Comparison of ENCODE assay signal across 1 cellular context in genomic region chr4:83548151-83548905, GRCh38.
TF ChIP-seq lines count a peak whose summit lies in the region.

No MANE protein-coding gene starts in this region.

TF ChIP-seq in K562, 482 proteins besides CTCF, POLR2A, EP300 and RAD21 (continued from another document and continues in another):
- no peak for TF ChIP-seq BRF1 (IDR thresholded peaks at IDR 0.05; ENCODE audit: borderline replicate concordance, extremely low read depth, insufficient read length)
- TF ChIP-seq RBM25 (IDR thresholded peaks at IDR 0.05; ENCODE audit: low read depth, low read length, severe bottlenecking) = no peak
- no peak for TF ChIP-seq CHD4 (IDR thresholded peaks at IDR 0.05; ENCODE audit: insufficient read depth, insufficient replicate concordance, low read depth, low read length, poor library complexity, severe bottlenecking)
- TF ChIP-seq CHCHD3 (CRISPR knock-in tag; IDR thresholded peaks at IDR 0.05) = no peak
- TF ChIP-seq TEAD1 (CRISPR knock-in tag; IDR thresholded peaks at IDR 0.05) = no peak
- no peak for TF ChIP-seq ZNF77 (CRISPR knock-in tag; IDR thresholded peaks at IDR 0.05)
- TF ChIP-seq ZNF197 (CRISPR knock-in tag; IDR thresholded peaks at IDR 0.05; ENCODE audit: low read depth) = 0 out of 2 replicates have a peak, but pooled peaks have one; percentile 30
- no peak for TF ChIP-seq BRD9 (IDR thresholded peaks at IDR 0.05; ENCODE audit: low read depth, partially characterized antibody)
- no peak for TF ChIP-seq ELK3 (CRISPR knock-in tag; IDR thresholded peaks at IDR 0.05)
- no peak for TF ChIP-seq RBFOX2 (IDR thresholded peaks at IDR 0.05; ENCODE audit: low read depth, low read length)
- no peak for TF ChIP-seq ZKSCAN1 (IDR thresholded peaks at IDR 0.05; ENCODE audit: low read depth, low read length)
- no peak for TF ChIP-seq ARHGAP35 (IDR thresholded peaks at IDR 0.05; ENCODE audit: partially characterized antibody)
- no peak for TF ChIP-seq SREBF1 (IDR thresholded peaks at IDR 0.05; ENCODE audit: borderline replicate concordance, low read depth, low read length)
- TF ChIP-seq TRIM24 (IDR thresholded peaks at IDR 0.05) = peak; percentile 43 to 59; a peak in 2 of 4 replicates
- no peak for TF ChIP-seq ZKSCAN8 (CRISPR knock-in tag; IDR thresholded peaks at IDR 0.05)
- no peak for TF ChIP-seq HNRNPUL1 (IDR thresholded peaks at IDR 0.05; ENCODE audit: low read length)
- peak; percentile 74 for TF ChIP-seq CREB3 (tag; conservative IDR thresholded peaks at IDR 0.05; ENCODE audit: low read depth)
- no peak for TF ChIP-seq FUS (optimal IDR thresholded peaks at IDR 0.05; ENCODE audit: low read depth, low read length)
- no peak for TF ChIP-seq FOXK1 (CRISPR knock-in tag; IDR thresholded peaks at IDR 0.05; ENCODE audit: borderline replicate concordance)
- 0 out of 2 replicates have a peak, but pooled peaks have one; percentile 28 for TF ChIP-seq ZNF644 (tag; IDR thresholded peaks at IDR 0.05; ENCODE audit: low read depth)
- TF ChIP-seq FOXO4 (CRISPR knock-in tag; IDR thresholded peaks at IDR 0.05) = no peak
- no peak for TF ChIP-seq ILK (tag; IDR thresholded peaks at IDR 0.05; ENCODE audit: borderline replicate concordance, low read depth)
- no peak for TF ChIP-seq TCF7L2 (IDR thresholded peaks at IDR 0.05; ENCODE audit: low read depth, low read length)
- TF ChIP-seq ZNF449 (CRISPR knock-in tag; IDR thresholded peaks at IDR 0.05) = no peak
- TF ChIP-seq RBM22 (IDR thresholded peaks at IDR 0.05; ENCODE audit: low read depth, low read length, poor library complexity, severe bottlenecking) = no peak
- peak; percentile 76 for TF ChIP-seq ATF7 (IDR thresholded peaks at IDR 0.05)
- no peak for TF ChIP-seq SMAD2 (IDR thresholded peaks at IDR 0.05; ENCODE audit: low read depth, low read length)
- TF ChIP-seq ZNF696 (CRISPR knock-in tag; conservative IDR thresholded peaks at IDR 0.05) = no peak
- TF ChIP-seq IRF9 (tag; IDR thresholded peaks at IDR 0.05) = no peak
- no peak for TF ChIP-seq WHSC1 (IDR thresholded peaks at IDR 0.05; ENCODE audit: low read length)
- no peak for TF ChIP-seq PHF8 (IDR thresholded peaks at IDR 0.05; ENCODE audit: borderline replicate concordance, low read length)
- TF ChIP-seq ZNF184 (CRISPR knock-in tag; IDR thresholded peaks at IDR 0.05) = no peak
- TF ChIP-seq SPI1 (IDR thresholded peaks at IDR 0.05; ENCODE audit: borderline replicate concordance, low read depth, low read length) = no peak; the same call in 1 of the 2 replicates
- no peak for TF ChIP-seq ZFPM2 (CRISPR knock-in tag; IDR thresholded peaks at IDR 0.05)
- no peak for TF ChIP-seq ZC3H4 (CRISPR knock-in tag; IDR thresholded peaks at IDR 0.05; ENCODE audit: borderline replicate concordance)
- TF ChIP-seq MEF2A (IDR thresholded peaks at IDR 0.05; ENCODE audit: control insufficient read depth, low read depth, low read length) = no peak
- TF ChIP-seq BMI1 (IDR thresholded peaks at IDR 0.05; ENCODE audit: low read length) = no peak
- no peak for TF ChIP-seq CEBPZ (IDR thresholded peaks at IDR 0.05; ENCODE audit: borderline replicate concordance, low read depth, low read length)
- peak in 1 of 2 experiments; percentile 30 for TF ChIP-seq AFF1 (IDR thresholded peaks at IDR 0.05; ENCODE audit: low read depth in 1 of 2, partially characterized antibody in 2 of 2)
- TF ChIP-seq GTF2F1 (IDR thresholded peaks at IDR 0.05; ENCODE audit: low read depth, low read length) = no peak
- TF ChIP-seq DLX4 (CRISPR knock-in tag; IDR thresholded peaks at IDR 0.05) = no peak
- TF ChIP-seq CREB1 (IDR thresholded peaks at IDR 0.05) = no peak
- TF ChIP-seq CREB1 (CRISPR knock-in tag; IDR thresholded peaks at IDR 0.05) = no peak
- TF ChIP-seq ZNF57 (CRISPR knock-in tag; IDR thresholded peaks at IDR 0.05) = no peak
- TF ChIP-seq TEAD2 (tag; IDR thresholded peaks at IDR 0.05) = no peak
- no peak for TF ChIP-seq CAMTA2 (CRISPR knock-in tag; conservative IDR thresholded peaks at IDR 0.05)
- no peak for TF ChIP-seq ZNF408 (CRISPR knock-in tag; IDR thresholded peaks at IDR 0.05; ENCODE audit: low read depth)
- TF ChIP-seq KLF1 (tag; IDR thresholded peaks at IDR 0.05) = no peak
- no peak for TF ChIP-seq RBM34 (IDR thresholded peaks at IDR 0.05; ENCODE audit: borderline replicate concordance, insufficient read depth, low read length)
- TF ChIP-seq KLF16 (IDR thresholded peaks at IDR 0.05) = no peak
- no peak for TF ChIP-seq ZNF124 (CRISPR knock-in tag; IDR thresholded peaks at IDR 0.05)
- TF ChIP-seq NR2C1 (IDR thresholded peaks at IDR 0.05) = no peak; the same call in 1 of the 2 replicates
- no peak for TF ChIP-seq NR2C1 (tag; IDR thresholded peaks at IDR 0.05)
- no peak for TF ChIP-seq LEF1 (IDR thresholded peaks at IDR 0.05)
- no peak for TF ChIP-seq HINFP (tag; conservative IDR thresholded peaks at IDR 0.05; ENCODE audit: low read depth)
- TF ChIP-seq BRF2 (IDR thresholded peaks at IDR 0.05; ENCODE audit: borderline replicate concordance, insufficient read depth, insufficient read length) = no peak
- TF ChIP-seq MTA3 (IDR thresholded peaks at IDR 0.05; ENCODE audit: borderline replicate concordance) = peak; percentile 73
